ENCODE assay signal across 40 cellular contexts in the genomic region with DNA sequence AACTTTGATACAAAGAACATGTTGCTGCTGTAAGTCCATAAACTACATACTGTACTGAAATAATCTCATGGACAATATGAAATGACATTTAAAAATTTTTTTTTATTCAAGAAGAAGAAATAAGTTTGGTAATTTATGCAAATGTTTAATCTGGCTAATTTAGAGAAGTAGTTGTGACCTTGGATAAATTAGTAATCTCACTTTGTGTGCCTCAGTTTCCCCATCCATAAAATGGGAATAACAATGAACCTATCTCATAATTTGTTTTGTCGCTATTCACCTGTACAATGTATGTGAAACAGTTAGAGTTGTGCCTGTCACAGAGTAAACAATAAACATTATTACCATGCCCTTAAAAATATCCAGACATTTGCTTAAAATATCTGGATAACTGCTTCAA.
"Had no signal": no experiment of that assay in that cellular context is flagged by ENCODE, and none has a peak within 500 bp of the region (broad histone marks: within the 10 kb centered on the region; RNA-seq: fewer than 3 reads in every experiment).

No MANE protein-coding gene starts in this region.

- H3K4me1 Mint-ChIP-seq: activated naive CD4-positive, alpha-beta T cell treated with anti-CD3 and anti-CD28 coated beads, Interleukin-2, amount 10 ng/mL, durations not matched to agents 7 days and 5 days; activated naive CD4-positive, alpha-beta T cell treated with anti-CD3 and anti-CD28 coated beads, Interleukin-2, amount 50 U/mL, for 24 hours; activated naive CD8-positive, alpha-beta T cell treated with anti-CD3 and anti-CD28 coated beads for 36 hours; activated naive CD8-positive, alpha-beta T cell treated with anti-CD3 and anti-CD28 coated beads, Interleukin-2, amount 10 ng/mL, durations not matched to agents 7 days and 5 days; activated naive CD8-positive, alpha-beta T cell treated with anti-CD3 and anti-CD28 coated beads, Interleukin-2, amount 50 U/mL, for 24 hours; activated T-helper 17 cell treated with anti-CD3 and anti-CD28 coated beads, Interleukin-2, amount 50 U/mL, for 72 hours; brain; central memory CD8-positive, alpha-beta T cell had no signal

- H3K4me3 ChIP-seq: adrenal gland, ascending aorta, body of pancreas, breast epithelium, cardiac muscle cell had no signal

- H3K27me3 Mint-ChIP-seq: activated naive CD4-positive, alpha-beta T cell treated with anti-CD3 and anti-CD28 coated beads, Interleukin-2, amount 50 U/mL, for 24 hours; activated naive CD8-positive, alpha-beta T cell; activated naive CD8-positive, alpha-beta T cell treated with anti-CD3 and anti-CD28 coated beads for 36 hours; activated naive CD8-positive, alpha-beta T cell treated with anti-CD3 and anti-CD28 coated beads, Interleukin-2, amount 10 ng/mL, durations not matched to agents 7 days and 5 days; activated naive CD8-positive, alpha-beta T cell treated with anti-CD3 and anti-CD28 coated beads, Interleukin-2, amount 50 U/mL, for 24 hours; activated T-cell treated with anti-CD3 and anti-CD28 coated beads, Interleukin-2, amount 50 U/mL, for 24 hours; activated T-helper 17 cell treated with anti-CD3 and anti-CD28 coated beads, Interleukin-2, amount 50 U/mL, for 72 hours; brain; central memory CD8-positive, alpha-beta T cell had no signal

- H3K27ac ChIP-seq: adrenal gland, body of pancreas, brain microvascular endothelial cell, breast epithelium, cardiac muscle cell had no signal

- H3K27ac Mint-ChIP-seq: activated naive CD4-positive, alpha-beta T cell treated with anti-CD3 and anti-CD28 coated beads, Interleukin-2, amount 10 ng/mL, durations not matched to agents 7 days and 5 days; activated naive CD4-positive, alpha-beta T cell treated with anti-CD3 and anti-CD28 coated beads, Interleukin-2, amount 50 U/mL, for 24 hours; activated naive CD4-positive, alpha-beta T cell treated with anti-CD3 and anti-CD28 coated beads, Interleukin-2, amount 50 U/mL, for 72 hours; activated naive CD8-positive, alpha-beta T cell; activated naive CD8-positive, alpha-beta T cell treated with anti-CD3 and anti-CD28 coated beads for 36 hours; activated naive CD8-positive, alpha-beta T cell treated with anti-CD3 and anti-CD28 coated beads, Interleukin-2, amount 10 ng/mL, durations not matched to agents 7 days and 5 days; activated naive CD8-positive, alpha-beta T cell treated with anti-CD3 and anti-CD28 coated beads, Interleukin-2, amount 50 U/mL, for 24 hours; activated T-cell treated with anti-CD3 and anti-CD28 coated beads, Interleukin-2, amount 50 U/mL, for 24 hours; activated T-cell treated with anti-CD3 and anti-CD28 coated beads, Interleukin-2, amount 50 U/mL, for 72 hours; activated T-helper 1 cell treated with anti-CD3 and anti-CD28 coated beads, Interleukin-12 subunit alpha, Interleukin-12 subunit beta, Interleukin-2, Interleukin-4 antibody, amounts not matched to agents 30 ng/mL and 10 ng/mL and 1 ng/mL, durations not matched to agents 14 hours and 24 hours and 36 hours; activated T-helper 17 cell treated with anti-CD3 and anti-CD28 coated beads, Interleukin-2, amount 50 U/mL, for 72 hours; activated T-helper 2 cell treated with anti-CD3 and anti-CD28 coated beads, Interferon-gamma antibody, Interleukin-2, Interleukin-4, amounts not matched to agents 10 μg/mL and 5 μg/mL and 100 μg/mL, durations not matched to agents 14 hours and 24 hours and 36 hours had no signal

- H3K4me3 Mint-ChIP-seq: activated naive CD4-positive, alpha-beta T cell treated with anti-CD3 and anti-CD28 coated beads for 36 hours; activated naive CD4-positive, alpha-beta T cell treated with anti-CD3 and anti-CD28 coated beads, Interleukin-2, amount 10 ng/mL, durations not matched to agents 7 days and 5 days; activated naive CD4-positive, alpha-beta T cell treated with anti-CD3 and anti-CD28 coated beads, Interleukin-2, amount 50 U/mL, for 24 hours; activated naive CD8-positive, alpha-beta T cell; activated naive CD8-positive, alpha-beta T cell treated with anti-CD3 and anti-CD28 coated beads for 36 hours; activated naive CD8-positive, alpha-beta T cell treated with anti-CD3 and anti-CD28 coated beads, Interleukin-2, amount 10 ng/mL, durations not matched to agents 7 days and 5 days; activated naive CD8-positive, alpha-beta T cell treated with anti-CD3 and anti-CD28 coated beads, Interleukin-2, amount 50 U/mL, for 24 hours; activated T-cell treated with anti-CD3 and anti-CD28 coated beads, Interleukin-2, amount 50 U/mL, for 24 hours; activated T-cell treated with anti-CD3 and anti-CD28 coated beads, Interleukin-2, amount 50 U/mL, for 4 hours; activated T-cell treated with anti-CD3 and anti-CD28 coated beads, Interleukin-2, amount 50 U/mL, for 72 hours; activated T-helper 1 cell treated with anti-CD3 and anti-CD28 coated beads, Interleukin-12 subunit alpha, Interleukin-12 subunit beta, Interleukin-2, Interleukin-4 antibody, amounts not matched to agents 30 ng/mL and 10 ng/mL and 1 ng/mL, durations not matched to agents 14 hours and 24 hours and 36 hours; activated T-helper 17 cell treated with anti-CD3 and anti-CD28 coated beads, Interleukin-2, amount 50 U/mL, for 72 hours; brain; central memory CD8-positive, alpha-beta T cell had no signal

- H3K4me1 ChIP-seq: body of pancreas, breast epithelium had no signal

- ATAC-seq: activated naive CD4-positive, alpha-beta T cell treated with anti-CD3 and anti-CD28 coated beads, Interleukin-2, amount 50 U/mL, for 72 hours; activated naive CD8-positive, alpha-beta T cell treated with anti-CD3 and anti-CD28 coated beads, Interleukin-2, amount 50 U/mL, for 24 hours; activated T-cell treated with anti-CD3 and anti-CD28 coated beads, Interleukin-2, amount 50 U/mL, for 4 hours; activated T-cell treated with anti-CD3 and anti-CD28 coated beads, Interleukin-2, amount 50 U/mL, for 72 hours; activated T-helper 17 cell treated with anti-CD3 and anti-CD28 coated beads, Interleukin-2, amount 50 U/mL, for 72 hours; body of pancreas had no signal

- FAIRE-seq: astrocyte, bronchial epithelial cell had no signal

- H3K9me3 Mint-ChIP-seq: activated naive CD4-positive, alpha-beta T cell treated with anti-CD3 and anti-CD28 coated beads for 36 hours; activated naive CD4-positive, alpha-beta T cell treated with anti-CD3 and anti-CD28 coated beads, Interleukin-2, amount 10 ng/mL, durations not matched to agents 7 days and 5 days; activated naive CD4-positive, alpha-beta T cell treated with anti-CD3 and anti-CD28 coated beads, Interleukin-2, amount 50 U/mL, for 24 hours; activated naive CD4-positive, alpha-beta T cell treated with anti-CD3 and anti-CD28 coated beads, Interleukin-2, amount 50 U/mL, for 72 hours; activated naive CD8-positive, alpha-beta T cell treated with anti-CD3 and anti-CD28 coated beads for 36 hours; activated naive CD8-positive, alpha-beta T cell treated with anti-CD3 and anti-CD28 coated beads, Interleukin-2, amount 10 ng/mL, durations not matched to agents 7 days and 5 days; activated naive CD8-positive, alpha-beta T cell treated with anti-CD3 and anti-CD28 coated beads, Interleukin-2, amount 50 U/mL, for 24 hours; activated T-cell treated with anti-CD3 and anti-CD28 coated beads, Interleukin-2, amount 50 U/mL, for 24 hours; activated T-cell treated with anti-CD3 and anti-CD28 coated beads, Interleukin-2, amount 50 U/mL, for 4 hours; activated T-helper 1 cell treated with anti-CD3 and anti-CD28 coated beads, Interleukin-12 subunit alpha, Interleukin-12 subunit beta, Interleukin-2, Interleukin-4 antibody, amounts not matched to agents 30 ng/mL and 10 ng/mL and 1 ng/mL, durations not matched to agents 14 hours and 24 hours and 36 hours; activated T-helper 17 cell treated with anti-CD3 and anti-CD28 coated beads, Interleukin-2, amount 50 U/mL, for 72 hours; activated T-helper 2 cell treated with anti-CD3 and anti-CD28 coated beads, Interferon-gamma antibody, Interleukin-2, Interleukin-4, amounts not matched to agents 10 μg/mL and 5 μg/mL and 100 μg/mL, durations not matched to agents 14 hours and 24 hours and 36 hours; central memory CD8-positive, alpha-beta T cell had no signal

- DNase-seq: activated effector memory CD4-positive, alpha-beta T cell treated with anti-CD3 and anti-CD28 coated beads, Interleukin-2, amount 50 U/mL, for 16 hours; activated effector memory CD4-positive, alpha-beta T cell treated with Interleukin-2 at 50 U/mL for 16 hours; activated gamma-delta T cell; activated gamma-delta T cell treated with Interleukin-2 at 50 U/mL for 16 hours; activated naive CD4-positive, alpha-beta T cell; activated naive CD4-positive, alpha-beta T cell treated with anti-CD3 and anti-CD28 coated beads for 36 hours; activated naive CD4-positive, alpha-beta T cell treated with anti-CD3 and anti-CD28 coated beads, Interleukin-2, amount 10 ng/mL, durations not matched to agents 7 days and 5 days; activated naive CD4-positive, alpha-beta T cell treated with anti-CD3 and anti-CD28 coated beads, Interleukin-2, amount 50 U/mL, for 16 hours; activated naive CD4-positive, alpha-beta T cell treated with Interleukin-2 at 50 U/mL for 16 hours; activated naive CD8-positive, alpha-beta T cell treated with anti-CD3 and anti-CD28 coated beads for 36 hours; activated naive CD8-positive, alpha-beta T cell treated with anti-CD3 and anti-CD28 coated beads, Interleukin-2, amount 10 ng/mL, durations not matched to agents 7 days and 5 days; activated naive CD8-positive, alpha-beta T cell treated with anti-CD3 and anti-CD28 coated beads, Interleukin-2, amount 50 U/mL, for 24 hours; activated T-cell treated with anti-CD3 and anti-CD28 coated beads, Interleukin-2, amount 50 U/mL, for 1 hour; activated T-cell treated with anti-CD3 and anti-CD28 coated beads, Interleukin-2, amount 50 U/mL, for 24 hours; activated T-cell treated with anti-CD3 and anti-CD28 coated beads, Interleukin-2, amount 50 U/mL, for 4 hours; activated T-cell treated with anti-CD3 and anti-CD28 coated beads, Interleukin-2, amount 50 U/mL, for 48 hours; activated T-cell treated with anti-CD3 and anti-CD28 coated beads, Interleukin-2, amount 50 U/mL, for 72 hours; amniotic stem cell; amygdala; anterior cingulate cortex; aorta; body of pancreas; brain microvascular endothelial cell; caudate nucleus; central memory CD4-positive, alpha-beta T cell; cerebellar nuclear complex had no signal

- H3K36me3 Mint-ChIP-seq: activated naive CD4-positive, alpha-beta T cell treated with anti-CD3 and anti-CD28 coated beads, Interleukin-2, amount 10 ng/mL, durations not matched to agents 7 days and 5 days; activated naive CD4-positive, alpha-beta T cell treated with anti-CD3 and anti-CD28 coated beads, Interleukin-2, amount 50 U/mL, for 24 hours; activated naive CD4-positive, alpha-beta T cell treated with anti-CD3 and anti-CD28 coated beads, Interleukin-2, amount 50 U/mL, for 72 hours; activated naive CD8-positive, alpha-beta T cell treated with anti-CD3 and anti-CD28 coated beads for 36 hours; activated naive CD8-positive, alpha-beta T cell treated with anti-CD3 and anti-CD28 coated beads, Interleukin-2, amount 10 ng/mL, durations not matched to agents 7 days and 5 days; brain had no signal

- H3K27me3 ChIP-seq: adrenal gland, ascending aorta, body of pancreas, brain microvascular endothelial cell, breast epithelium, cardiac muscle cell had no signal

- H3K9me3 ChIP-seq: adrenal gland, ascending aorta, body of pancreas, breast epithelium had no signal

- H3K36me3 ChIP-seq: adrenal gland, ascending aorta, brain microvascular endothelial cell, breast epithelium, cardiac muscle cell had no signal
